In the genomic region with DNA sequence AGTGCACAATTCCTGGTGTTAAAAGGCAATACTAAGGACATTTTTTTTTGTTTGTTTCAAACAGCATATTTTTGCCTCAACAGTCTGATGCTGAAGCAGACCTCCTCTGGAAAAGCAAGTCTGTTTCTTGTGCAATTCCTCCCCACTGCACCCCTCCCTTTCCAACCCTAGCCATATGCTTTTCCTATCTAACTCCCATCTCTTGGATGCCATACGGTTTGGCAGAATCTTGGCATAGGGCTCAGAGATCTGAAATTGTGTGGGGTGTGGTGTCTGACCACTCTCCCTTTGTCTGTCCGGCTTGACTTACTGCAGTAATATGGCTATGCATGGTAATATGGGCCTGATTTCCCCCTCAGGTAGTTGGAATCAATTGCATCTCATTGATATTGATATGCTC, we compare ENCODE assay signal across 32 cellular contexts.
"Had no signal": no experiment of that assay in that cellular context is flagged by ENCODE, and none has a peak within 500 bp of the region (broad histone marks: within the 10 kb centered on the region; RNA-seq: fewer than 3 reads in every experiment).

No MANE protein-coding gene starts in this region.

- H3K4me1 Mint-ChIP-seq: brain, endodermal cell had no signal

- H3K9me3 ChIP-seq: ascending aorta, breast epithelium, colonic mucosa, gastroesophageal sphincter had no signal

- H3K9me3 Mint-ChIP-seq: endodermal cell had no signal

- H3K27ac ChIP-seq: ascending aorta, breast epithelium, cardiac muscle cell, colonic mucosa, foreskin keratinocyte, gastroesophageal sphincter, heart right ventricle, hepatocyte had no signal

- H3K79me2 ChIP-seq: hepatocyte had no signal

- H3K36me3 Mint-ChIP-seq: brain had no signal

- H3K4me2 ChIP-seq: hepatocyte had no signal

- H3K4me3 Mint-ChIP-seq: activated CD4-positive, alpha-beta memory T cell treated with anti-CD3 and anti-CD28 coated beads for 36 hours; activated CD4-positive, alpha-beta T cell treated with anti-CD3 and anti-CD28 coated beads for 36 hours; activated CD4-positive, alpha-beta T cell treated with anti-CD3 and anti-CD28 coated beads, Interleukin-2, amount 10 ng/mL, durations not matched to agents 24 days and 14 days; activated CD8-positive, alpha-beta memory T cell treated with anti-CD3 and anti-CD28 coated beads, Interleukin-2, amount 10 ng/mL, durations not matched to agents 7 days and 5 days; activated CD8-positive, alpha-beta T cell treated with anti-CD3 and anti-CD28 coated beads, Interleukin-2, amount 10 ng/mL, durations not matched to agents 7 days and 5 days; activated naive CD4-positive, alpha-beta T cell treated with anti-CD3 and anti-CD28 coated beads for 36 hours; activated naive CD4-positive, alpha-beta T cell treated with anti-CD3 and anti-CD28 coated beads, Interleukin-2, amount 50 U/mL, for 24 hours; activated naive CD8-positive, alpha-beta T cell treated with anti-CD3 and anti-CD28 coated beads for 36 hours; activated naive CD8-positive, alpha-beta T cell treated with anti-CD3 and anti-CD28 coated beads, Interleukin-2, amount 50 U/mL, for 24 hours; activated T-helper 1 cell treated with anti-CD3 and anti-CD28 coated beads, Interleukin-12 subunit alpha, Interleukin-12 subunit beta, Interleukin-2, Interleukin-4 antibody, amounts not matched to agents 30 ng/mL and 10 ng/mL and 1 ng/mL, durations not matched to agents 14 hours and 24 hours and 36 hours; brain; endodermal cell had no signal

- H3K27me3 Mint-ChIP-seq: activated CD4-positive, alpha-beta memory T cell treated with anti-CD3 and anti-CD28 coated beads for 36 hours; activated CD4-positive, alpha-beta T cell treated with anti-CD3 and anti-CD28 coated beads for 36 hours; activated naive CD4-positive, alpha-beta T cell treated with anti-CD3 and anti-CD28 coated beads, Interleukin-2, amount 50 U/mL, for 24 hours; activated naive CD8-positive, alpha-beta T cell treated with anti-CD3 and anti-CD28 coated beads for 36 hours had no signal

- H2AFZ ChIP-seq: hepatocyte had no signal

- H3K27me3 ChIP-seq: ascending aorta, breast epithelium, cardiac muscle cell, colonic mucosa, foreskin keratinocyte, gastroesophageal sphincter, heart right ventricle, hepatocyte had no signal

- H3K4me1 ChIP-seq: ascending aorta, breast epithelium, colonic mucosa, foreskin keratinocyte, gastroesophageal sphincter had no signal

- ATAC-seq: activated CD4-positive, alpha-beta T cell treated with anti-CD3 and anti-CD28 coated beads for 36 hours; activated CD8-positive, alpha-beta memory T cell treated with anti-CD3 and anti-CD28 coated beads, Interleukin-2, amount 10 ng/mL, durations not matched to agents 7 days and 5 days; activated CD8-positive, alpha-beta T cell treated with anti-CD3 and anti-CD28 coated beads, Interleukin-2, amount 10 ng/mL, durations not matched to agents 7 days and 5 days; activated naive CD8-positive, alpha-beta T cell treated with anti-CD3 and anti-CD28 coated beads, Interleukin-2, amount 50 U/mL, for 24 hours; esophagus mucosa; foreskin keratinocyte; gastroesophageal sphincter had no signal

- H3K27ac Mint-ChIP-seq: activated CD4-positive, alpha-beta memory T cell treated with anti-CD3 and anti-CD28 coated beads for 36 hours; activated CD4-positive, alpha-beta T cell treated with anti-CD3 and anti-CD28 coated beads for 36 hours; activated CD4-positive, alpha-beta T cell treated with anti-CD3 and anti-CD28 coated beads, Interleukin-2, amount 10 ng/mL, durations not matched to agents 24 days and 14 days; activated CD8-positive, alpha-beta memory T cell treated with anti-CD3 and anti-CD28 coated beads, Interleukin-2, amount 10 ng/mL, durations not matched to agents 7 days and 5 days; activated CD8-positive, alpha-beta T cell treated with anti-CD3 and anti-CD28 coated beads, Interleukin-2, amount 10 ng/mL, durations not matched to agents 7 days and 5 days; activated naive CD4-positive, alpha-beta T cell treated with anti-CD3 and anti-CD28 coated beads for 36 hours; activated naive CD4-positive, alpha-beta T cell treated with anti-CD3 and anti-CD28 coated beads, Interleukin-2, amount 50 U/mL, for 24 hours; activated naive CD8-positive, alpha-beta T cell treated with anti-CD3 and anti-CD28 coated beads for 36 hours; activated naive CD8-positive, alpha-beta T cell treated with anti-CD3 and anti-CD28 coated beads, Interleukin-2, amount 50 U/mL, for 24 hours; activated T-helper 1 cell treated with anti-CD3 and anti-CD28 coated beads, Interleukin-12 subunit alpha, Interleukin-12 subunit beta, Interleukin-2, Interleukin-4 antibody, amounts not matched to agents 30 ng/mL and 10 ng/mL and 1 ng/mL, durations not matched to agents 14 hours and 24 hours and 36 hours; activated T-helper 2 cell treated with anti-CD3 and anti-CD28 coated beads, Interferon-gamma antibody, Interleukin-2, Interleukin-4, amounts not matched to agents 10 μg/mL and 5 μg/mL and 100 μg/mL, durations not matched to agents 14 hours and 24 hours and 36 hours; endodermal cell had no signal

- H3K4me3 ChIP-seq: ascending aorta, breast epithelium, cardiac muscle cell, colonic mucosa, gastroesophageal sphincter, heart right ventricle, hepatocyte had no signal

- DNase-seq: activated CD4-positive, alpha-beta memory T cell treated with anti-CD3 and anti-CD28 coated beads for 36 hours; activated CD4-positive, alpha-beta T cell treated with anti-CD3 and anti-CD28 coated beads for 36 hours; activated CD4-positive, alpha-beta T cell treated with anti-CD3 and anti-CD28 coated beads, Interleukin-2, amount 10 ng/mL, durations not matched to agents 24 days and 14 days; activated CD4-positive, CD25-positive, alpha-beta regulatory T cell; activated CD4-positive, CD25-positive, alpha-beta regulatory T cell treated with anti-CD3 and anti-CD28 coated beads, Interleukin-2, amount 50 U/mL, for 72 hours; activated CD8-positive, alpha-beta memory T cell treated with anti-CD3 and anti-CD28 coated beads, Interleukin-2, amount 10 ng/mL, durations not matched to agents 7 days and 5 days; activated CD8-positive, alpha-beta memory T cell treated with anti-CD3 and anti-CD28 coated beads, Interleukin-2, amount 50 U/mL, for 4 hours; activated CD8-positive, alpha-beta T cell treated with anti-CD3 and anti-CD28 coated beads, Interleukin-2, amount 10 ng/mL, durations not matched to agents 7 days and 5 days; activated effector memory CD4-positive, alpha-beta T cell treated with anti-CD3 and anti-CD28 coated beads, Interleukin-2, amount 50 U/mL, for 16 hours; activated naive CD4-positive, alpha-beta T cell treated with anti-CD3 and anti-CD28 coated beads for 36 hours; activated naive CD8-positive, alpha-beta T cell treated with anti-CD3 and anti-CD28 coated beads for 36 hours; activated naive CD8-positive, alpha-beta T cell treated with anti-CD3 and anti-CD28 coated beads, Interleukin-2, amount 50 U/mL, for 24 hours; activated T-cell treated with anti-CD3 and anti-CD28 coated beads, Interleukin-2, amount 50 U/mL, for 1 hour; activated T-cell treated with anti-CD3 and anti-CD28 coated beads, Interleukin-2, amount 50 U/mL, for 48 hours; central memory CD4-positive, alpha-beta T cell; cerebellar nuclear complex; colonic mucosa; effector CD8-positive, alpha-beta T cell; endodermal cell; foreskin keratinocyte; heart right ventricle; T-helper 2 cell had no signal

- H3K36me3 ChIP-seq: ascending aorta, breast epithelium, cardiac muscle cell, colonic mucosa, gastroesophageal sphincter, heart right ventricle had no signal
